ENCODE assay signal across 32 cellular contexts in the genomic region with DNA sequence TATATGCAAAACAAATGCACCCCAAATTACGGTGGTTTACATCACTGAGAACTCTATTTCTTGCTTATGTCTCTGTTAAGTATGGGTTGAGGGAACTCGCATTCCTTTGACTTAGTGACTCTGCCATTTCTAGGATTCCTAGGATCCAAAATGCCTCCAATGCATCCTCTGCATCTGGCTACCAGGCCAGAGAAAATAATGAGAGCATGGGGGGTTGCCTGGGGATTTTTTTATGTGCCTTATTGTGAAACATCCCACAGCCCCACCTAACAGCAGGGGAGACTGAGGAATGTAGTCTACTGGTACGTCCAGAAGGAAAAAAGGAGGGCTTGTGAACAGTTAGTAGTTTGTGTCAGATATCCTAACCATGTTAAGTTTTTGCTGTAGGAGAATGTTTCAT.
DNase-seq lines count a peak whose midpoint lies in the region; ATAC-seq lines count a peak whose summit lies in the region.
"Had no signal": no experiment of that assay in that cellular context is flagged by ENCODE, and none has a peak within 500 bp of the region (broad histone marks: within the 10 kb centered on the region; RNA-seq: fewer than 3 reads in every experiment).

No MANE protein-coding gene starts in this region.

- intact Hi-C loops in CD4-positive, alpha-beta memory T cell (cut with micrococcal nuclease), result no loop called here

- DNase-seq in H7, result peak; percentile 4
- DNase-seq in adipocyte (ENCODE audit: low read depth), result peak; percentile 37
- peak; percentile 54 for DNase-seq in islet precursor cell
- DNase-seq in activated T-cell treated with anti-CD3 and anti-CD28 coated beads, Interleukin-2, amount 50 U/mL, for 4 hours, result no peak
- no peak for DNase-seq in CD4-positive, alpha-beta memory T cell
- no peak for DNase-seq in central memory CD4-positive, alpha-beta T cell
- DNase-seq: activated CD4-positive, alpha-beta memory T cell treated with anti-CD3 and anti-CD28 coated beads for 36 hours; activated CD4-positive, alpha-beta T cell treated with anti-CD3 and anti-CD28 coated beads for 1 hour; activated CD8-positive, alpha-beta memory T cell treated with anti-CD3 and anti-CD28 coated beads, Interleukin-2, amount 50 U/mL, for 4 hours; activated naive CD4-positive, alpha-beta T cell treated with Interleukin-2 at 50 U/mL for 16 hours; DMS79; dorsolateral prefrontal cortex; esophagus squamous epithelium; GOT3; heart right ventricle; lower lobe of right lung; mucosa of descending colon; MV-4-11; NCI-H146; NCI-H2107; pancreas; Peyer's patch; SHP77 treated with DMSO at 0.1 percent for 48 hours; stimulated activated CD4-positive, alpha-beta T cell treated with anti-CD3 and anti-CD28 coated beads, Interleukin-4, amount 100 ng/mL, for 1 hour; tibial artery had no signal

- POLR2A ChIA-PET in CD4-positive, alpha-beta memory T cell (lab: Charles Lee; ENCODE audit: partially characterized antibody), result no interaction called here

- CTCF ChIA-PET in CD4-positive, alpha-beta memory T cell (lab: Charles Lee; ENCODE audit: partially characterized antibody), result no interaction called here

- H3K9ac ChIP-seq in adipocyte (ENCODE audit: low read length), result no peak overlapping the region

- H3K36me3 Mint-ChIP-seq in activated T-cell treated with anti-CD3 and anti-CD28 coated beads, Interleukin-2, amount 50 U/mL, for 4 hours (ENCODE audit: insufficient read depth), result no peaks in the 10 kb centered on the region
- H3K36me3 Mint-ChIP-seq in CD4-positive, alpha-beta memory T cell, result no peaks in the 10 kb centered on the region
- H3K36me3 Mint-ChIP-seq: activated CD4-positive, alpha-beta memory T cell treated with anti-CD3 and anti-CD28 coated beads for 36 hours; brain had no signal

- H3K27me3 ChIP-seq in H7 (ENCODE audit: control insufficient read depth, insufficient read depth, low read length), result no peaks in the 10 kb centered on the region
- no peaks in the 10 kb centered on the region for H3K27me3 ChIP-seq in adipocyte (replicated peaks; ENCODE audit: control insufficient read depth, insufficient read depth, low read length)
- H3K27me3 ChIP-seq in CD4-positive, alpha-beta memory T cell (ENCODE audit: insufficient read depth, low read length), result no peaks in the 10 kb centered on the region
- H3K27me3 ChIP-seq: dorsolateral prefrontal cortex, esophagus squamous epithelium, heart right ventricle, pancreas, Peyer's patch, tibial artery, vagina had no signal

- H3K36me3 ChIP-seq in H7 (replicated peaks; ENCODE audit: control insufficient read depth, insufficient read depth, low read length) (no peaks in the 10 kb centered on the region), adipocyte (ENCODE audit: control insufficient read depth, insufficient read depth, low read length, severe bottlenecking) (no peaks in the 10 kb centered on the region)
- H3K36me3 ChIP-seq in CD4-positive, alpha-beta memory T cell (ENCODE audit: insufficient read depth, low read length), result no peaks in the 10 kb centered on the region
- H3K36me3 ChIP-seq: esophagus squamous epithelium, heart right ventricle, lower lobe of right lung, pancreas, Peyer's patch, tibial artery, vagina had no signal

- no peak overlapping the region for H3K27ac ChIP-seq in CD4-positive, alpha-beta memory T cell (ENCODE audit: low read depth, low read length)
- H3K27ac ChIP-seq: C4-2B, dorsolateral prefrontal cortex, esophagus squamous epithelium, heart right ventricle, lower lobe of right lung, pancreas, Peyer's patch, tibial artery, vagina had no signal

- H3K9me3 ChIP-seq in adipocyte (ENCODE audit: control insufficient read depth, low read length), result no peaks in the 10 kb centered on the region
- peaks cover 0 to 3% of the 10 kb centered on the region in 2 donors for H3K9me3 ChIP-seq in CD4-positive, alpha-beta memory T cell (ENCODE audit: control insufficient read depth in 1 of 2, low read length in 2 of 2)
- H3K9me3 ChIP-seq: esophagus squamous epithelium, heart right ventricle, lower lobe of right lung, mucosa of descending colon, pancreas, Peyer's patch, tibial artery, vagina had no signal

- no peaks in the 10 kb centered on the region for H3K4me1 Mint-ChIP-seq in activated T-cell treated with anti-CD3 and anti-CD28 coated beads, Interleukin-2, amount 50 U/mL, for 4 hours (ENCODE audit: low read depth)
- H3K4me1 Mint-ChIP-seq in CD4-positive, alpha-beta memory T cell, result no peaks in the 10 kb centered on the region
- H3K4me1 Mint-ChIP-seq: brain, nephron had no signal

- H3K27ac Mint-ChIP-seq in CD4-positive, alpha-beta memory T cell, result no peak overlapping the region
- H3K27ac Mint-ChIP-seq: activated CD4-positive, alpha-beta memory T cell treated with anti-CD3 and anti-CD28 coated beads for 36 hours; activated T-helper 1 cell treated with anti-CD3 and anti-CD28 coated beads, Interleukin-12 subunit alpha, Interleukin-12 subunit beta, Interleukin-2, Interleukin-4 antibody, amounts not matched to agents 30 ng/mL and 10 ng/mL and 1 ng/mL, durations not matched to agents 14 hours and 24 hours and 36 hours; brain; nephron; T-helper 2 cell treated with Interferon-gamma antibody and Interleukin-4, amounts not matched to agents 5 μg/mL and 100 μg/mL, for 36 hours had no signal

- no peak overlapping the region for H3K4me3 Mint-ChIP-seq in activated T-cell treated with anti-CD3 and anti-CD28 coated beads, Interleukin-2, amount 50 U/mL, for 4 hours
- H3K4me3 Mint-ChIP-seq in CD4-positive, alpha-beta memory T cell, result no peak overlapping the region
- H3K4me3 Mint-ChIP-seq: activated CD4-positive, alpha-beta memory T cell treated with anti-CD3 and anti-CD28 coated beads for 36 hours; activated T-helper 1 cell treated with anti-CD3 and anti-CD28 coated beads, Interleukin-12 subunit alpha, Interleukin-12 subunit beta, Interleukin-2, Interleukin-4 antibody, amounts not matched to agents 30 ng/mL and 10 ng/mL and 1 ng/mL, durations not matched to agents 14 hours and 24 hours and 36 hours; brain; nephron; T-helper 2 cell treated with Interferon-gamma antibody and Interleukin-4, amounts not matched to agents 5 μg/mL and 100 μg/mL, for 36 hours had no signal

- no peaks in the 10 kb centered on the region for H3K9me3 Mint-ChIP-seq in activated T-cell treated with anti-CD3 and anti-CD28 coated beads, Interleukin-2, amount 50 U/mL, for 4 hours
- H3K9me3 Mint-ChIP-seq in CD4-positive, alpha-beta memory T cell, result peaks cover 0 to 7% (median 0%) of the 10 kb centered on the region in 8 donors
- H3K9me3 Mint-ChIP-seq: activated CD4-positive, alpha-beta memory T cell treated with anti-CD3 and anti-CD28 coated beads for 36 hours; activated T-helper 1 cell treated with anti-CD3 and anti-CD28 coated beads, Interleukin-12 subunit alpha, Interleukin-12 subunit beta, Interleukin-2, Interleukin-4 antibody, amounts not matched to agents 30 ng/mL and 10 ng/mL and 1 ng/mL, durations not matched to agents 14 hours and 24 hours and 36 hours; nephron; T-helper 2 cell treated with Interferon-gamma antibody and Interleukin-4, amounts not matched to agents 5 μg/mL and 100 μg/mL, for 36 hours had no signal

- no peaks in the 10 kb centered on the region for H3K4me1 ChIP-seq in adipocyte (ENCODE audit: control insufficient read depth, insufficient read depth, low read length)
- H3K4me1 ChIP-seq in CD4-positive, alpha-beta memory T cell (ENCODE audit: insufficient read depth, low read length), result no peaks in the 10 kb centered on the region
- H3K4me1 ChIP-seq: esophagus squamous epithelium, heart right ventricle, lower lobe of right lung, pancreas, Peyer's patch, tibial artery, vagina had no signal

- ATAC-seq in HG02759 (IDR thresholded peaks at IDR 0.05; ENCODE audit: unreplicated experiment), result no peak
- no peak for ATAC-seq in activated T-cell treated with anti-CD3 and anti-CD28 coated beads, Interleukin-2, amount 50 U/mL, for 4 hours
- ATAC-seq: heart right ventricle, lower lobe of right lung, mucosa of descending colon, pancreas had no signal

- H3K27me3 Mint-ChIP-seq in activated T-cell treated with anti-CD3 and anti-CD28 coated beads, Interleukin-2, amount 50 U/mL, for 4 hours (ENCODE audit: low read depth), result no peaks in the 10 kb centered on the region
- no peaks in the 10 kb centered on the region for H3K27me3 Mint-ChIP-seq in CD4-positive, alpha-beta memory T cell
- H3K27me3 Mint-ChIP-seq: activated CD4-positive, alpha-beta memory T cell treated with anti-CD3 and anti-CD28 coated beads for 36 hours had no signal

- no peak overlapping the region for H3K4me3 ChIP-seq in H7 (ENCODE audit: insufficient read depth, low read depth, low read length)
- no peak overlapping the region for H3K4me3 ChIP-seq in adipocyte (ENCODE audit: low read length)
- H3K4me3 ChIP-seq in CD4-positive, alpha-beta memory T cell (ENCODE audit: low read length in 2 of 2), result no peak overlapping the region
- H3K4me3 ChIP-seq: dorsolateral prefrontal cortex, esophagus squamous epithelium, heart right ventricle, lower lobe of right lung, mucosa of descending colon, pancreas, Peyer's patch, tibial artery, vagina had no signal

Comparison
In these comparisons a context has a peak if more than half of its experiments do, and no peak if none do; other contexts are left out.
1. DNase-seq: peak in H7 (single experiment), adipocyte (single experiment) and islet precursor cell (single experiment); none in activated T-cell treated with anti-CD3 and anti-CD28 coated beads, Interleukin-2, amount 50 U/mL, for 4 hours (single experiment), CD4-positive, alpha-beta memory T cell (0 of 5) and central memory CD4-positive, alpha-beta T cell (single experiment).